In the genomic region with DNA sequence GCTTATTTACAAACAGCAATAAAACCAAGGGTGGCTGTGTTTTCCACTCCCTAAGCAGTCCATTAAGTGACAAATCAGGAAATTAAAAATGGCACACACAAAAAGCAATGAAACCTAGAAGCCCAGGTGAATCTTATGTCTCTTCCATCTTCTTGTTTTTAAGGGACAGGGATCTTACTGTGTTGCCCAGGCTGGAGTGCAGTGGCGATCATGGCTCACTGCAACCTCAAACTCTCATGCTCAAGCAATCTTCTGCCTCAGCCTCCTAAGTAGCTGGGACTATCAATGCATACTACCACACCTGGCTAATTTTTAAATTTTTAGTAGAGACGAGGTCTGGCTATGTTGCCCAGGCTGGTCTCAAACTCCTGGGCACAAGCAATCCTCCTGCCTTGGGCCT, we compare ENCODE assay signal across 13 cellular contexts. TPM values are rescaled to one million over a fixed set of nuclear protein-coding genes. Genes with fewer than 3 reads are reported as not detected.
DNase-seq lines count a peak whose midpoint lies in the region; ATAC-seq, FAIRE-seq and TF ChIP-seq lines count a peak whose summit lies in the region.
"Had no signal": no experiment of that assay in that cellular context is flagged by ENCODE, and none has a peak within 500 bp of the region (broad histone marks: within the 10 kb centered on the region; RNA-seq: fewer than 3 reads in every experiment).

No MANE protein-coding gene starts in this region.

- H3K4me3 ChIP-seq in AG04449 (ENCODE audit: low read depth, low read length) (peak overlapping the region; percentile 96), GM23248 (peak overlapping the region; percentile 96), astrocyte of the spinal cord (ENCODE audit: low read depth, low read length) (peak overlapping the region; percentile 64), mesodermal cell (ENCODE audit: extremely low read depth, insufficient read depth, low read length, poor library complexity, severe bottlenecking) (peak overlapping the region; percentile 68), small intestine (ENCODE audit: low read depth in 1 of 2, low read length in 2 of 2) (no peak overlapping the region), pancreas (peak overlapping the region in 1 of 4 donors; percentile 5)

- H3K27ac ChIP-seq in GM23248 (peak overlapping the region; percentile 93), mesodermal cell (ENCODE audit: low read depth, low read length, severe bottlenecking) (no peak overlapping the region), small intestine (ENCODE audit: low read depth in 1 of 2, low read length in 1 of 2) (no peak overlapping the region), pancreas (no peak overlapping the region)

- peaks cover 30% of the 10 kb centered on the region for H3K36me3 ChIP-seq in GM23248 (ENCODE audit: low read depth)
- peaks cover 19% of the 10 kb centered on the region for H3K36me3 ChIP-seq in mesodermal cell (ENCODE audit: control insufficient read depth, insufficient read depth, low read length)
- peaks cover 0 to 11% of the 10 kb centered on the region in 2 donors for H3K36me3 ChIP-seq in small intestine (ENCODE audit: control insufficient read depth in 2 of 2, insufficient read depth in 2 of 2, low read length in 2 of 2)
- no peaks in the 10 kb centered on the region for H3K36me3 ChIP-seq in pancreas
- H3K36me3 ChIP-seq: gastrocnemius medialis had no signal

- peak overlapping the region; percentile 94 for H3K9ac ChIP-seq in GM23248

- intact Hi-C loops in pancreas (cut with DNase I), result no loop called here

- ATAC-seq in GM21529 (IDR thresholded peaks at IDR 0.05; ENCODE audit: unreplicated experiment), result no peak
- ATAC-seq in pancreas, result no peak
- ATAC-seq: gastrocnemius medialis had no signal

- peaks cover 72% of the 10 kb centered on the region for H3F3A ChIP-seq in GM23248 (ENCODE audit: insufficient read depth)

- H3K27me3 ChIP-seq in GM23248 (replicated peaks; ENCODE audit: insufficient read depth) (no peaks in the 10 kb centered on the region), small intestine (ENCODE audit: control insufficient read depth in 2 of 2, insufficient read depth in 2 of 2, low read length in 2 of 2) (no peaks in the 10 kb centered on the region), pancreas (no peaks in the 10 kb centered on the region)
- H3K27me3 ChIP-seq: gastrocnemius medialis, SJCRH30 had no signal

- FAIRE-seq in small intestine (lab: Jason Lieb, UNC) (no peak), pancreas (lab: Jason Lieb, UNC) (no peak)

- 72 to 77% methylated on average over 2 of the region's 2 CpGs for WGBS in GM23248 (ENCODE audit: low coverage in 1 of 2, low lambda C conversion rate in 2 of 2, missing lambda C conversion rate in 2 of 2), 2 experiments
- 92 to 93% methylated on average over 1 to 2 of the region's 2 CpGs for WGBS in mesodermal cell (ENCODE audit: insufficient coverage in 2 of 2), 2 experiments
- 89 to 100% (median 91%) methylated on average over 2 of the region's 2 CpGs for WGBS in small intestine, 3 donors
- 98 to 100% methylated on average over 2 of the region's 2 CpGs for WGBS in pancreas, 2 donors

- in situ Hi-C loops in GM23248 (cut with MboI) (no loop called here), astrocyte of the spinal cord (cut with HindIII; ENCODE audit: low sequenced_read_pairs) (no loop called here)

- H3K4me2 ChIP-seq in GM23248 (ENCODE audit: unreplicated experiment), result peak overlapping the region; percentile 78

- H3K9me2 ChIP-seq in GM23248 (ENCODE audit: insufficient read depth), result no peaks in the 10 kb centered on the region

- H3K79me2 ChIP-seq in GM23248 (ENCODE audit: insufficient read depth), result peaks cover 99% of the 10 kb centered on the region

- H3K9me3 ChIP-seq in GM23248 (ENCODE audit: low read depth) (no peaks in the 10 kb centered on the region), mesodermal cell (ENCODE audit: control insufficient read depth, low read length) (no peaks in the 10 kb centered on the region), small intestine (ENCODE audit: control insufficient read depth, low read depth) (no peaks in the 10 kb centered on the region), pancreas (no peaks in the 10 kb centered on the region)
- H3K9me3 ChIP-seq: gastrocnemius medialis, SJCRH30 had no signal

- POLR2A ChIA-PET in AG04449 (lab: Yijun Ruan, JAX), result interaction anchor here (2.4 kb wide), 1 partner anchor 23 kb away, joined by 15 read pairs; no protein-coding TSS in a partner anchor

- no peak overlapping the region for H2AFZ ChIP-seq in GM23248

- CTCF ChIA-PET in AG04449 (lab: Yijun Ruan, JAX), result interaction anchor here (1.1 to 4.2 kb wide), 4 partner anchors 10 to 109 kb away, joined by 3 to 16 read pairs (median 8); no protein-coding TSS in a partner anchor

- H4K20me1 ChIP-seq in GM23248 (ENCODE audit: insufficient read depth), result 0 out of 2 replicates have a peak, but pooled peaks cover 2% of the 10 kb centered on the region

- TF ChIP-seq CTCF in AG04449 (IDR thresholded peaks at IDR 0.05; ENCODE audit: insufficient read depth, low read length, missing control alignments) (no peak), astrocyte of the spinal cord (IDR thresholded peaks at IDR 0.05; ENCODE audit: low read depth, low read length) (no peak), pancreas (IDR thresholded peaks at IDR 0.05) (no peak)

- DNase-seq in AG04449 (ENCODE audit: low read depth, low spot score) (no peak), GM23248 (no peak), astrocyte of the spinal cord (ENCODE audit: low read depth, low spot score) (no peak), small intestine (no peak), kidney glomerular epithelial cell (lab: John Stamatoyannopoulos, UW) (no peak), pancreas (no peak)
- DNase-seq: activated CD4-positive, alpha-beta T cell treated with anti-CD3 and anti-CD28 coated beads, Interleukin-2, amount 50 U/mL, for 48 hours; gastrocnemius medialis; Kasumi-1; NCI-H2227 treated with DMSO at 0.1 percent for 48 hours; SJCRH30 had no signal

- peaks cover 52% of the 10 kb centered on the region for H3K4me1 ChIP-seq in GM23248 (ENCODE audit: insufficient read depth)
- no peaks in the 10 kb centered on the region for H3K4me1 ChIP-seq in mesodermal cell (ENCODE audit: control insufficient read depth, insufficient read depth, low read length, poor library complexity, severe bottlenecking)
- H3K4me1 ChIP-seq in small intestine (ENCODE audit: control insufficient read depth in 2 of 2, insufficient read depth in 1 of 2, low read depth in 1 of 2, low read length in 1 of 2), result no peaks in the 10 kb centered on the region
- peaks cover 0 to 19% (median 0%) of the 10 kb centered on the region in 3 donors for H3K4me1 ChIP-seq in pancreas

RNA-seq across cellular contexts. Expression of gene CERS5, which starts 52.4 kb away (rescaled TPM):
- 52.4 and 60.7 TPM in 2 replicates for total RNA-seq in GM23248 (2014; rRNA removed; shearing (Covaris generic))
- polyA plus RNA-seq in GM23248 (2016; fragmentation: Nextera tagmentation; extraction: Ambion mirVana) (88.7 and 99.2 TPM in 2 replicates), small intestine (10 to 100 TPM; 10.1 to 22.3 (median 15.4) TPM), pancreas (10 to 100 TPM; 48.0 to 84.3 TPM)
- polyA plus RNA-seq in mesodermal cell (2013, experiment 1 of 2), result 45.0 TPM
- polyA plus RNA-seq in mesodermal cell (2013, experiment 2 of 2), result 42.5 TPM
- total RNA-seq in pancreas, result 10 to 100 TPM; 12.9 to 22.8 (median 15.6) TPM

Comparison
In these comparisons a context has a peak if more than half of its experiments do, and no peak if none do; other contexts are left out.
1. H3K4me3 ChIP-seq: peak in AG04449 (single experiment), GM23248 (single experiment), astrocyte of the spinal cord (single experiment) and mesodermal cell (single experiment); none in small intestine (0 of 2).